In the genomic region with DNA sequence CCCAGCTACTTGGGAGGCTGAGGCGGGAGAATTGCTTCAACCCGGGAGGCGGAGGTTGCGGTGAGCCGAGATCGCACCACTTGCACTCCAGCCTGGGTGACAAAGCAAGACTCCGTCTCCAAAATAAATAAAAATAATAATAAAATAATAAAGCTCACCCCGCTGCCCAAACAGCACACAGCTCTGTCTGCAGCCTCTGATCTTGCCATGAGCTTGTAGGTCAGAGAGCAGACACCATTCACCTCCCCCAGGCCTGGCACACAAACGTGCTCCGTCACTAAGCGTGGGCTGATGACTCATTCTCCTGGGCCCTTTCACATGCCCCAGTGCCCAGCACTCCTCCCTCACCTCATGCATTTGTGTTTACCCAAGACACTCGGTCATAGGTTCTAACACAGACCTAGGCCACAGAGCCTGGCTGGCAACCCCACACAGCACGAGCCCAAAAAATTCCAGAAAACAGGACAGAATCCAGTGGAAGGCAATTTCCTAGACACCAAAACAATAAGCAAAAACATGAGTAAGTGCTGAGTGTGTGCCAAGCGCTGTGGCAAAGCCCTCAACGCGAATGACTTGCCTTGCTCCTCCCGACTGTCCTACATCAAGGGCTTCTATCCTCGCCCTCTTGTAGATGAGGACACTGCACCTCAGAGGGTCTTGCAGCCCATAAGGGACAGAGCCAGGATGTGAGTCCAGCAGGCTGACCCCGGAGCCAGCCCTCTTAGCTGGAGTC, we compare ENCODE assay signal across 1 cellular context.
TF ChIP-seq lines count a peak whose summit lies in the region.

No MANE protein-coding gene starts in this region.

TF ChIP-seq in HepG2, 621 proteins besides CTCF, POLR2A, EP300 and RAD21 (continued from another document and continues in another):
- TF ChIP-seq DBP (CRISPR knock-in tag; IDR thresholded peaks at IDR 0.05; ENCODE audit: not compliant biosample characterization): no peak
- TF ChIP-seq JUN (CRISPR knock-in tag; IDR thresholded peaks at IDR 0.05): peak; percentile 97
- peak; percentile 60 for TF ChIP-seq UBTF (CRISPR knock-in tag; IDR thresholded peaks at IDR 0.05)
- TF ChIP-seq, protein P1, sequence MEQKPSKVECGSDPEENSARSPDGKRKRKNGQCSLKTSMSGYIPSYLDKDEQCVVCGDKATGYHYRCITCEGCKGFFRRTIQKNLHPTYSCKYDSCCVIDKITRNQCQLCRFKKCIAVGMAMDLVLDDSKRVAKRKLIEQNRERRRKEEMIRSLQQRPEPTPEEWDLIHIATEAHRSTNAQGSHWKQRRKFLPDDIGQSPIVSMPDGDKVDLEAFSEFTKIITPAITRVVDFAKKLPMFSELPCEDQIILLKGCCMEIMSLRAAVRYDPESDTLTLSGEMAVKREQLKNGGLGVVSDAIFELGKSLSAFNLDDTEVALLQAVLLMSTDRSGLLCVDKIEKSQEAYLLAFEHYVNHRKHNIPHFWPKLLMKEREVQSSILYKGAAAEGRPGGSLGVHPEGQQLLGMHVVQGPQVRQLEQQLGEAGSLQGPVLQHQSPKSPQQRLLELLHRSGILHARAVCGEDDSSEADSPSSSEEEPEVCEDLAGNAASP (CRISPR knock-in tag; IDR thresholded peaks at IDR 0.05; ENCODE audit: borderline replicate concordance): peak; percentile 50; the same call in 1 of the 2 replicates
- no peak for TF ChIP-seq PCBP1 (IDR thresholded peaks at IDR 0.05; ENCODE audit: borderline replicate concordance, low read depth, low read length)
- peak; percentile 96 for TF ChIP-seq SKI (IDR thresholded peaks at IDR 0.05; ENCODE audit: partially characterized antibody)
- peak; percentile 52; the same call in 1 of the 2 replicates for TF ChIP-seq GMEB1 (CRISPR knock-in tag; IDR thresholded peaks at IDR 0.05; ENCODE audit: borderline replicate concordance)
- TF ChIP-seq ZNF878 (CRISPR knock-in tag; IDR thresholded peaks at IDR 0.05): no peak; the same call in 1 of the 2 replicates
- no peak; the same call in 1 of the 2 replicates for TF ChIP-seq SIX1 (CRISPR knock-in tag; IDR thresholded peaks at IDR 0.05; ENCODE audit: borderline replicate concordance)
- TF ChIP-seq ISX (CRISPR knock-in tag; conservative IDR thresholded peaks at IDR 0.05): no peak
- TF ChIP-seq ZNF713 (CRISPR knock-in tag; IDR thresholded peaks at IDR 0.05): no peak
- TF ChIP-seq, protein P2, sequence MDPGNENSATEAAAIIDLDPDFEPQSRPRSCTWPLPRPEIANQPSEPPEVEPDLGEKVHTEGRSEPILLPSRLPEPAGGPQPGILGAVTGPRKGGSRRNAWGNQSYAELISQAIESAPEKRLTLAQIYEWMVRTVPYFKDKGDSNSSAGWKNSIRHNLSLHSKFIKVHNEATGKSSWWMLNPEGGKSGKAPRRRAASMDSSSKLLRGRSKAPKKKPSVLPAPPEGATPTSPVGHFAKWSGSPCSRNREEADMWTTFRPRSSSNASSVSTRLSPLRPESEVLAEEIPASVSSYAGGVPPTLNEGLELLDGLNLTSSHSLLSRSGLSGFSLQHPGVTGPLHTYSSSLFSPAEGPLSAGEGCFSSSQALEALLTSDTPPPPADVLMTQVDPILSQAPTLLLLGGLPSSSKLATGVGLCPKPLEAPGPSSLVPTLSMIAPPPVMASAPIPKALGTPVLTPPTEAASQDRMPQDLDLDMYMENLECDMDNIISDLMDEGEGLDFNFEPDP (CRISPR knock-in tag; conservative IDR thresholded peaks at IDR 0.05): no peak
- TF ChIP-seq ZNF260 (CRISPR knock-in tag; IDR thresholded peaks at IDR 0.05; ENCODE audit: borderline replicate concordance, low read depth): no peak
- no peak for TF ChIP-seq SMAD1 (CRISPR knock-in tag; IDR thresholded peaks at IDR 0.05; ENCODE audit: borderline replicate concordance, low read depth)
- no peak for TF ChIP-seq KLF12 (CRISPR knock-in tag; IDR thresholded peaks at IDR 0.05; ENCODE audit: borderline replicate concordance)
- TF ChIP-seq KDM5B (CRISPR knock-in tag; IDR thresholded peaks at IDR 0.05; ENCODE audit: borderline replicate concordance): no peak
- peak; percentile 52 for TF ChIP-seq PRPF4 (IDR thresholded peaks at IDR 0.05; ENCODE audit: low read depth, low read length, poor library complexity, severe bottlenecking)
- TF ChIP-seq, protein P3, sequence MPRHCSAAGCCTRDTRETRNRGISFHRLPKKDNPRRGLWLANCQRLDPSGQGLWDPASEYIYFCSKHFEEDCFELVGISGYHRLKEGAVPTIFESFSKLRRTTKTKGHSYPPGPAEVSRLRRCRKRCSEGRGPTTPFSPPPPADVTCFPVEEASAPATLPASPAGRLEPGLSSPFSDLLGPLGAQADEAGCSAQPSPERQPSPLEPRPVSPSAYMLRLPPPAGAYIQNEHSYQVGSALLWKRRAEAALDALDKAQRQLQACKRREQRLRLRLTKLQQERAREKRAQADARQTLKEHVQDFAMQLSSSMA (CRISPR knock-in tag; IDR thresholded peaks at IDR 0.05): no peak
- TF ChIP-seq TOPORS (CRISPR knock-in tag; IDR thresholded peaks at IDR 0.05): no peak
- TF ChIP-seq REPIN1 (CRISPR knock-in tag; IDR thresholded peaks at IDR 0.05; ENCODE audit: borderline replicate concordance, low read depth): no peak
- TF ChIP-seq KDM5A (IDR thresholded peaks at IDR 0.05; ENCODE audit: borderline replicate concordance, low read length): no peak
- no peak for TF ChIP-seq THAP9 (CRISPR knock-in tag; IDR thresholded peaks at IDR 0.05; ENCODE audit: borderline replicate concordance)
- TF ChIP-seq RARG (CRISPR knock-in tag; IDR thresholded peaks at IDR 0.05; ENCODE audit: low read depth): no peak
- TF ChIP-seq, protein P4, sequence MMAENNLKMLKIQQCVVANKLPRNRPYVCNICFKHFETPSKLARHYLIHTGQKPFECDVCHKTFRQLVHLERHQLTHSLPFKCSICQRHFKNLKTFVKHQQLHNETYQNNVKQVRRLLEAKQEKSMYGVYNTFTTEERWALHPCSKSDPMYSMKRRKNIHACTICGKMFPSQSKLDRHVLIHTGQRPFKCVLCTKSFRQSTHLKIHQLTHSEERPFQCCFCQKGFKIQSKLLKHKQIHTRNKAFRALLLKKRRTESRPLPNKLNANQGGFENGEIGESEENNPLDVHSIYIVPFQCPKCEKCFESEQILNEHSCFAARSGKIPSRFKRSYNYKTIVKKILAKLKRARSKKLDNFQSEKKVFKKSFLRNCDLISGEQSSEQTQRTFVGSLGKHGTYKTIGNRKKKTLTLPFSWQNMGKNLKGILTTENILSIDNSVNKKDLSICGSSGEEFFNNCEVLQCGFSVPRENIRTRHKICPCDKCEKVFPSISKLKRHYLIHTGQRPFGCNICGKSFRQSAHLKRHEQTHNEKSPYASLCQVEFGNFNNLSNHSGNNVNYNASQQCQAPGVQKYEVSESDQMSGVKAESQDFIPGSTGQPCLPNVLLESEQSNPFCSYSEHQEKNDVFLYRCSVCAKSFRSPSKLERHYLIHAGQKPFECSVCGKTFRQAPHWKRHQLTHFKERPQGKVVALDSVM (CRISPR knock-in tag; IDR thresholded peaks at IDR 0.05): no peak
- TF ChIP-seq, protein P5, sequence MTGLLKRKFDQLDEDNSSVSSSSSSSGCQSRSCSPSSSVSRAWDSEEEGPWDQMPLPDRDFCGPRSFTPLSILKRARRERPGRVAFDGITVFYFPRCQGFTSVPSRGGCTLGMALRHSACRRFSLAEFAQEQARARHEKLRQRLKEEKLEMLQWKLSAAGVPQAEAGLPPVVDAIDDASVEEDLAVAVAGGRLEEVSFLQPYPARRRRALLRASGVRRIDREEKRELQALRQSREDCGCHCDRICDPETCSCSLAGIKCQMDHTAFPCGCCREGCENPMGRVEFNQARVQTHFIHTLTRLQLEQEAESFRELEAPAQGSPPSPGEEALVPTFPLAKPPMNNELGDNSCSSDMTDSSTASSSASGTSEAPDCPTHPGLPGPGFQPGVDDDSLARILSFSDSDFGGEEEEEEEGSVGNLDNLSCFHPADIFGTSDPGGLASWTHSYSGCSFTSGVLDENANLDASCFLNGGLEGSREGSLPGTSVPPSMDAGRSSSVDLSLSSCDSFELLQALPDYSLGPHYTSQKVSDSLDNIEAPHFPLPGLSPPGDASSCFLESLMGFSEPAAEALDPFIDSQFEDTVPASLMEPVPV (CRISPR knock-in tag; IDR thresholded peaks at IDR 0.05): 0 out of 2 replicates have a peak, but pooled peaks have one; percentile 37
- no peak for TF ChIP-seq PHF20 (CRISPR knock-in tag; IDR thresholded peaks at IDR 0.05)
- peak; percentile 85; the same call in 1 of the 2 replicates for TF ChIP-seq KDM1A (CRISPR knock-in tag; IDR thresholded peaks at IDR 0.05)
- TF ChIP-seq ZNF841 (CRISPR knock-in tag; IDR thresholded peaks at IDR 0.05; ENCODE audit: borderline replicate concordance): no peak
- TF ChIP-seq E2F1 (CRISPR knock-in tag; IDR thresholded peaks at IDR 0.05): no peak
- peak; percentile 91 for TF ChIP-seq HOXA3 (CRISPR knock-in tag; IDR thresholded peaks at IDR 0.05)
- TF ChIP-seq ZBTB8A (CRISPR knock-in tag; IDR thresholded peaks at IDR 0.05; ENCODE audit: borderline replicate concordance, low read depth): no peak
- 0 out of 2 replicates have a peak, but pooled peaks have one; percentile 47 for TF ChIP-seq ZNF354B (CRISPR knock-in tag; IDR thresholded peaks at IDR 0.05)
- TF ChIP-seq NFYB (CRISPR knock-in tag; IDR thresholded peaks at IDR 0.05): no peak
- TF ChIP-seq AKAP8 (CRISPR knock-in tag; IDR thresholded peaks at IDR 0.05): no peak
- peak; percentile 31; the same call in 1 of the 2 replicates for TF ChIP-seq ZNF331 (CRISPR knock-in tag; IDR thresholded peaks at IDR 0.05)
- TF ChIP-seq CCDC6 (CRISPR knock-in tag; IDR thresholded peaks at IDR 0.05): no peak
- peak; percentile 83 for TF ChIP-seq MEIS2 (CRISPR knock-in tag; IDR thresholded peaks at IDR 0.05)
- no peak for TF ChIP-seq ZMYM4 (CRISPR knock-in tag; IDR thresholded peaks at IDR 0.05)
- no peak for TF ChIP-seq NCOA5 (CRISPR knock-in tag; IDR thresholded peaks at IDR 0.05)
- TF ChIP-seq ZNF430 (CRISPR knock-in tag; IDR thresholded peaks at IDR 0.05): peak; percentile 76; the same call in 1 of the 2 replicates
- TF ChIP-seq ZNF101 (CRISPR knock-in tag; IDR thresholded peaks at IDR 0.05; ENCODE audit: borderline replicate concordance, low read depth): no peak
- peak; percentile 62; the same call in 1 of the 2 replicates for TF ChIP-seq DNMT3B (CRISPR knock-in tag; conservative IDR thresholded peaks at IDR 0.05)
- no peak for TF ChIP-seq TOE1 (CRISPR knock-in tag; IDR thresholded peaks at IDR 0.05)
- no peak for TF ChIP-seq ZNF773 (CRISPR knock-in tag; IDR thresholded peaks at IDR 0.05; ENCODE audit: borderline replicate concordance)
- no peak for TF ChIP-seq ZNF3 (CRISPR knock-in tag; IDR thresholded peaks at IDR 0.05)
- peak; percentile 78; the same call in 1 of the 2 replicates for TF ChIP-seq ZBTB20 (CRISPR knock-in tag; IDR thresholded peaks at IDR 0.05; ENCODE audit: borderline replicate concordance, low read depth)
